ENCODE assay signal across 1 cellular context in genomic region chr2:100984892-100985307, GRCh38.
TF ChIP-seq lines count a peak whose summit lies in the region.

No MANE protein-coding gene starts in this region.

TF ChIP-seq in K562, 482 proteins besides CTCF, POLR2A, EP300 and RAD21 (continued from another document):
- no peak for TF ChIP-seq UBTF (IDR thresholded peaks at IDR 0.05; ENCODE audit: borderline replicate concordance in 1 of 2, low read depth in 2 of 2, low read length in 2 of 2)
- TF ChIP-seq LARP7 (IDR thresholded peaks at IDR 0.05): peak; percentile 34; the same call in 1 of the 2 replicates
- TF ChIP-seq ATF2 (CRISPR knock-in tag; IDR thresholded peaks at IDR 0.05): 0 out of 2 replicates have a peak, but pooled peaks have one; percentile 29
- no peak for TF ChIP-seq EZH2 (IDR thresholded peaks at IDR 0.05; ENCODE audit: borderline replicate concordance, low read depth, low read length)
- no peak for TF ChIP-seq MTF1 (CRISPR knock-in tag; IDR thresholded peaks at IDR 0.05; ENCODE audit: borderline replicate concordance)
- 0 out of 2 replicates have a peak, but pooled peaks have one; percentile 36 for TF ChIP-seq NKRF (IDR thresholded peaks at IDR 0.05; ENCODE audit: borderline replicate concordance)
- 0 out of 4 replicates have a peak, but pooled peaks of 1 of the 2 experiments have one; percentile 11 for TF ChIP-seq TRIM24 (IDR thresholded peaks at IDR 0.05)
- peak; percentile 79 for TF ChIP-seq CC2D1A (IDR thresholded peaks at IDR 0.05)
- TF ChIP-seq NRF1 (conservative IDR thresholded peaks at IDR 0.05 in 1 of 2, IDR thresholded peaks at IDR 0.05 in 1 of 2): no peak
- TF ChIP-seq MBD1 (CRISPR knock-in tag; IDR thresholded peaks at IDR 0.05): no peak
- no peak for TF ChIP-seq ZNF263 (CRISPR knock-in tag; IDR thresholded peaks at IDR 0.05; ENCODE audit: borderline replicate concordance)
- TF ChIP-seq BRD9 (IDR thresholded peaks at IDR 0.05; ENCODE audit: low read depth, partially characterized antibody): no peak
- TF ChIP-seq CREM (IDR thresholded peaks at IDR 0.05; ENCODE audit: low read depth): peak; percentile 65; the same call in 1 of the 2 replicates
- TF ChIP-seq ATF7 (IDR thresholded peaks at IDR 0.05): peak; percentile 28; the same call in 1 of the 2 replicates
- TF ChIP-seq ZBTB11 (CRISPR knock-in tag; IDR thresholded peaks at IDR 0.05): no peak
- TF ChIP-seq ZNF217 (CRISPR knock-in tag; IDR thresholded peaks at IDR 0.05): no peak
- no peak for TF ChIP-seq ZSCAN29 (IDR thresholded peaks at IDR 0.05)
- peak in 1 of 2 experiments; percentile 25; a peak in 1 of 4 replicates for TF ChIP-seq MAZ (CRISPR knock-in tag; conservative IDR thresholded peaks at IDR 0.05 in 1 of 2, IDR thresholded peaks at IDR 0.05 in 1 of 2)
- no peak for TF ChIP-seq ARID4B (CRISPR knock-in tag; IDR thresholded peaks at IDR 0.05)
- TF ChIP-seq GABPB2 (CRISPR knock-in tag; conservative IDR thresholded peaks at IDR 0.05): no peak
- TF ChIP-seq RBFOX2 (IDR thresholded peaks at IDR 0.05; ENCODE audit: low read depth, low read length): no peak
- TF ChIP-seq ATF1 (CRISPR knock-in tag; IDR thresholded peaks at IDR 0.05): no peak
- peak; percentile 36; the same call in 1 of the 2 replicates for TF ChIP-seq ATF1 (tag; IDR thresholded peaks at IDR 0.05)
- no peak for TF ChIP-seq YY1 (IDR thresholded peaks at IDR 0.05; ENCODE audit: borderline replicate concordance in 1 of 3, control insufficient read depth in 1 of 3, extremely low read depth in 1 of 3, insufficient read depth in 3 of 3, insufficient read length in 1 of 3, insufficient replicate concordance in 2 of 3, low read depth in 1 of 3, low read length in 2 of 3)
- peak; percentile 92 for TF ChIP-seq ARID2 (IDR thresholded peaks at IDR 0.05)
- TF ChIP-seq HDAC1 (IDR thresholded peaks at IDR 0.05): peak in 1 of 2 experiments; percentile 57; a peak in 1 of 4 replicates
